In the genomic region with DNA sequence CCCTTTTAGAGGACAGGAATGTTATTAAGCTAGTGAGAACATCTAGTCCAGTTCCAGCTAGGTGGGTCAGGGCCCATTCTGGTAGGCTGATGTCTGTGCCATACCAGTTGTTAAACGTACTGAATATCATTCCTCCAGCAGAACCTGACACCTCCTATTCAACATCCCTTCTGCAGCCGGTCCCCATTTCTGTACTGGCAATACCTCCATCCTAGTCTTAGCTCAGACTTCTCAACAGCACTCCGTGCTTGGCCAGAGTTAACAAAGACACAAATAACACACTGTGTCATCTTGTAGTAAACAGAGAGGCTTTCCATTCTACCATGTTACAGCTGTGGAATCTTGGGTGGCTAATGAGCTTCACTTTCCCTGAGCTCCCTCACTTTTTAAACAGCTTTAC, we compare ENCODE assay signal across 18 cellular contexts.
DNase-seq lines count a peak whose midpoint lies in the region; ATAC-seq and TF ChIP-seq lines count a peak whose summit lies in the region.
"Had no signal": no experiment of that assay in that cellular context is flagged by ENCODE, and none has a peak within 500 bp of the region (broad histone marks: within the 10 kb centered on the region; RNA-seq: fewer than 3 reads in every experiment).

No MANE protein-coding gene starts in this region.

- H3K4me1 ChIP-seq in neural progenitor cell, result no peaks in the 10 kb centered on the region
- peaks cover 14% of the 10 kb centered on the region for H3K4me1 ChIP-seq in stomach smooth muscle (ENCODE audit: control insufficient read depth, insufficient read depth, low read length)
- H3K4me1 ChIP-seq: Caco-2 had no signal

- H3K36me3 ChIP-seq in neural progenitor cell, result no peaks in the 10 kb centered on the region
- H3K36me3 ChIP-seq in stomach smooth muscle (ENCODE audit: control insufficient read depth in 2 of 2, insufficient read depth in 2 of 2, low read length in 2 of 2), result no peaks in the 10 kb centered on the region

- H3K27me3 ChIP-seq in neural progenitor cell, result no peaks in the 10 kb centered on the region
- H3K27me3 ChIP-seq in stomach smooth muscle (ENCODE audit: control insufficient read depth in 1 of 2, insufficient read depth in 2 of 2, low read length in 2 of 2), result no peaks in the 10 kb centered on the region

- H3F3A ChIP-seq in neural progenitor cell (ENCODE audit: low read depth), result no peaks in the 10 kb centered on the region

- H3K9me3 Mint-ChIP-seq in chondrocyte (ENCODE audit: low read depth), result no peaks in the 10 kb centered on the region
- H3K9me3 Mint-ChIP-seq in neural progenitor cell, result no peaks in the 10 kb centered on the region
- no peaks in the 10 kb centered on the region for H3K9me3 Mint-ChIP-seq in nephron progenitor cell
- H3K9me3 Mint-ChIP-seq: CD4-positive, alpha-beta T cell had no signal

- DNase-seq in chondrocyte (ENCODE audit: low spot score), result no peak
- no peak for DNase-seq in Right ventricle myocardium superior
- peak; percentile 3 for DNase-seq in neural progenitor cell (ENCODE audit: low spot score)
- no peak for DNase-seq in nephron progenitor cell
- DNase-seq in mesenteric fat pad (ENCODE audit: low spot score), result no peak
- DNase-seq: Caco-2; CD4-positive, alpha-beta T cell; H7; Karpas-422; NCI-H1417 treated with DMSO at 0.1 percent for 48 hours; NCI-H187 treated with DMSO at 0.1 percent for 48 hours; NCI-H226; NCI-H524 had no signal

- no peaks in the 10 kb centered on the region for H4K20me1 ChIP-seq in neural progenitor cell (ENCODE audit: low read depth)

- H3K79me2 ChIP-seq in neural progenitor cell (ENCODE audit: low read depth), result no peaks in the 10 kb centered on the region

- H3K27me3 Mint-ChIP-seq in chondrocyte (ENCODE audit: low read depth), result no peaks in the 10 kb centered on the region
- H3K27me3 Mint-ChIP-seq in neural progenitor cell (ENCODE audit: insufficient read depth, low read depth), result no peaks in the 10 kb centered on the region
- H3K27me3 Mint-ChIP-seq in nephron progenitor cell (ENCODE audit: low read depth, poor library complexity), result no peaks in the 10 kb centered on the region
- H3K27me3 Mint-ChIP-seq: CD4-positive, alpha-beta T cell; IgD-negative memory B cell had no signal

- TF ChIP-seq CTCF in chondrocyte (IDR thresholded peaks at IDR 0.05), result no peak
- no peak for TF ChIP-seq CTCF in neural progenitor cell (IDR thresholded peaks at IDR 0.05)
- no peak for TF ChIP-seq CTCF in nephron progenitor cell (IDR thresholded peaks at IDR 0.05)

- H3K4me3 Mint-ChIP-seq in chondrocyte (ENCODE audit: unreplicated experiment), result no peak overlapping the region
- no peak overlapping the region for H3K4me3 Mint-ChIP-seq in neural progenitor cell
- no peak overlapping the region for H3K4me3 Mint-ChIP-seq in nephron progenitor cell
- H3K4me3 Mint-ChIP-seq: CD4-positive, alpha-beta T cell; IgD-negative memory B cell had no signal

- no peak overlapping the region for H3K27ac ChIP-seq in neural progenitor cell
- H3K27ac ChIP-seq in stomach smooth muscle (ENCODE audit: low read length), result peak overlapping the region; percentile 18

- H3K27ac Mint-ChIP-seq in chondrocyte (ENCODE audit: unreplicated experiment), result peak overlapping the region; percentile 49
- H3K27ac Mint-ChIP-seq in neural progenitor cell, result no peak overlapping the region
- H3K27ac Mint-ChIP-seq in nephron progenitor cell, result no peak overlapping the region
- H3K27ac Mint-ChIP-seq: CD4-positive, alpha-beta T cell; IgD-negative memory B cell had no signal

- peak; percentile 76 for ATAC-seq in Right ventricle myocardium superior (ENCODE audit: poor library complexity)
- no peak for ATAC-seq in HG03521 (IDR thresholded peaks at IDR 0.05; ENCODE audit: unreplicated experiment)
- ATAC-seq: A549, Panc1 had no signal

- no peak overlapping the region for H3K9ac ChIP-seq in neural progenitor cell
- no peak overlapping the region for H3K9ac ChIP-seq in stomach smooth muscle (ENCODE audit: low read length in 2 of 2)

- H3K9me3 ChIP-seq in neural progenitor cell (ENCODE audit: low read depth) (no peaks in the 10 kb centered on the region), stomach smooth muscle (ENCODE audit: control insufficient read depth in 2 of 2, low read length in 2 of 2) (no peaks in the 10 kb centered on the region)
- H3K9me3 ChIP-seq: A549, Caco-2 had no signal

- H3K4me3 ChIP-seq in neural progenitor cell (no peak overlapping the region), stomach smooth muscle (ENCODE audit: low read length in 2 of 2) (no peak overlapping the region)
- H3K4me3 ChIP-seq: A549 had no signal

- no peak overlapping the region for H3K4me2 ChIP-seq in neural progenitor cell
- H3K4me2 ChIP-seq: A549 had no signal

- intact Hi-C loops in Right ventricle myocardium superior (cut with DNase I), result loop anchor here (10.0 kb wide), 1 partner anchor 269 kb away; no protein-coding TSS in a partner anchor

- H3K4me1 Mint-ChIP-seq in chondrocyte (ENCODE audit: low read depth) (peaks cover 59% of the 10 kb centered on the region), neural progenitor cell (peaks cover 2% of the 10 kb centered on the region), nephron progenitor cell (no peaks in the 10 kb centered on the region)
- H3K4me1 Mint-ChIP-seq: IgD-negative memory B cell had no signal

- H2AFZ ChIP-seq in neural progenitor cell (replicated peaks), result no peak overlapping the region

- no peaks in the 10 kb centered on the region for H3K36me3 Mint-ChIP-seq in chondrocyte (ENCODE audit: low read depth)
- no peaks in the 10 kb centered on the region for H3K36me3 Mint-ChIP-seq in neural progenitor cell
- H3K36me3 Mint-ChIP-seq in nephron progenitor cell (ENCODE audit: low read depth), result no peaks in the 10 kb centered on the region
- H3K36me3 Mint-ChIP-seq: IgD-negative memory B cell had no signal
